In the genomic region with DNA sequence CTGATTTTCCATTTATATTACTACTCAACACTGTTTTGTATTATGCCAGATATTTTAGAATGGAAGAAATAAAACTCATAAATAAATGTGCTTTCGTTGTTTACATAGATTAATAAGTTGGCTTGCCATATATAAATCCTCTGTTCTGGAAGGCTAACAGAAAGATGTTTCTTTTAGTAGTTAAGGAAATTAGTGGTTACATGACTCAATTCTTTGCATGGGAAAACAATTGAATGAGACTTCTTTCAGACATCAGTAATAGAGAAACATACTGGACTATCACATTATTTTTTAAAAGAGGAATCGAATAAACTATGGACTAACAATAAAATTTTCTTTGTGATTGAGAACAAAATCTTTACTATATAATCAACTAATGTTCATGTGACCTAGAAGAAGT, we compare ENCODE assay signal across 16 cellular contexts.
"Had no signal": no experiment of that assay in that cellular context is flagged by ENCODE, and none has a peak within 500 bp of the region (broad histone marks: within the 10 kb centered on the region; RNA-seq: fewer than 3 reads in every experiment).

No MANE protein-coding gene starts in this region.

- H3K36me3 ChIP-seq: neural progenitor cell, sigmoid colon, stomach, thoracic aorta, upper lobe of right lung had no signal

- H3K9me3 ChIP-seq: sigmoid colon, stomach, thoracic aorta, upper lobe of right lung had no signal

- H3K27me3 ChIP-seq: neural progenitor cell, sigmoid colon, stomach, upper lobe of right lung had no signal

- H3K4me3 ChIP-seq: dorsolateral prefrontal cortex, neural progenitor cell, sigmoid colon, stomach, thoracic aorta, upper lobe of right lung had no signal

- H3K4me1 Mint-ChIP-seq: activated CD4-positive, alpha-beta T cell treated with anti-CD3 and anti-CD28 coated beads, Interleukin-2, amount 10 ng/mL, durations not matched to agents 24 days and 14 days; activated naive CD8-positive, alpha-beta T cell treated with anti-CD3 and anti-CD28 coated beads, Interleukin-2, amount 10 ng/mL, durations not matched to agents 7 days and 5 days; endodermal cell had no signal

- H3K4me1 ChIP-seq: neural progenitor cell, sigmoid colon, stomach, upper lobe of right lung had no signal

- H2AFZ ChIP-seq: neural progenitor cell had no signal

- H3K9me3 Mint-ChIP-seq: activated CD4-positive, alpha-beta T cell treated with anti-CD3 and anti-CD28 coated beads, Interleukin-2, amount 10 ng/mL, durations not matched to agents 24 days and 14 days; activated naive CD8-positive, alpha-beta T cell treated with anti-CD3 and anti-CD28 coated beads, Interleukin-2, amount 10 ng/mL, durations not matched to agents 7 days and 5 days; endodermal cell; neural progenitor cell had no signal

- ATAC-seq: activated T-cell treated with anti-CD3 and anti-CD28 coated beads, Interleukin-2, amount 50 U/mL, for 72 hours; upper lobe of right lung had no signal

- H3K4me3 Mint-ChIP-seq: activated CD4-positive, alpha-beta T cell treated with anti-CD3 and anti-CD28 coated beads, Interleukin-2, amount 10 ng/mL, durations not matched to agents 24 days and 14 days; activated naive CD8-positive, alpha-beta T cell treated with anti-CD3 and anti-CD28 coated beads, Interleukin-2, amount 10 ng/mL, durations not matched to agents 7 days and 5 days; activated T-cell treated with anti-CD3 and anti-CD28 coated beads, Interleukin-2, amount 50 U/mL, for 72 hours; endodermal cell; neural progenitor cell had no signal

- H3K36me3 Mint-ChIP-seq: activated naive CD8-positive, alpha-beta T cell treated with anti-CD3 and anti-CD28 coated beads, Interleukin-2, amount 10 ng/mL, durations not matched to agents 7 days and 5 days; neural progenitor cell had no signal

- H3K4me2 ChIP-seq: neural progenitor cell had no signal

- H3K27ac ChIP-seq: dorsolateral prefrontal cortex, neural progenitor cell, sigmoid colon, stomach, thoracic aorta, upper lobe of right lung had no signal

- H3K27me3 Mint-ChIP-seq: activated CD4-positive, alpha-beta T cell treated with anti-CD3 and anti-CD28 coated beads, Interleukin-2, amount 10 ng/mL, durations not matched to agents 24 days and 14 days; activated naive CD8-positive, alpha-beta T cell treated with anti-CD3 and anti-CD28 coated beads, Interleukin-2, amount 10 ng/mL, durations not matched to agents 7 days and 5 days had no signal

- H3K9ac ChIP-seq: neural progenitor cell had no signal

- H3K27ac Mint-ChIP-seq: activated CD4-positive, alpha-beta T cell treated with anti-CD3 and anti-CD28 coated beads, Interleukin-2, amount 10 ng/mL, durations not matched to agents 24 days and 14 days; activated naive CD8-positive, alpha-beta T cell treated with anti-CD3 and anti-CD28 coated beads, Interleukin-2, amount 10 ng/mL, durations not matched to agents 7 days and 5 days; activated T-cell treated with anti-CD3 and anti-CD28 coated beads, Interleukin-2, amount 50 U/mL, for 72 hours; endodermal cell; neural progenitor cell had no signal

- DNase-seq: activated CD4-positive, alpha-beta T cell treated with anti-CD3 and anti-CD28 coated beads, Interleukin-2, amount 10 ng/mL, durations not matched to agents 24 days and 14 days; activated CD4-positive, CD25-positive, alpha-beta regulatory T cell; activated CD8-positive, alpha-beta memory T cell treated with anti-CD3 and anti-CD28 coated beads, Interleukin-2, amount 50 U/mL, for 48 hours; activated naive CD8-positive, alpha-beta T cell treated with anti-CD3 and anti-CD28 coated beads, Interleukin-2, amount 10 ng/mL, durations not matched to agents 7 days and 5 days; activated T-cell treated with anti-CD3 and anti-CD28 coated beads, Interleukin-2, amount 50 U/mL, for 72 hours; anterior cingulate cortex; dorsolateral prefrontal cortex; endodermal cell; head of caudate nucleus; sigmoid colon; stimulated activated CD4-positive, alpha-beta T cell treated with anti-CD3 and anti-CD28 coated beads, Interleukin-1b, Interleukin-23, amount 100 ng/mL, for 48 hours; stomach; SW 1271; upper lobe of right lung had no signal
